In genomic region chr1:34621916-34622315, GRCh38 we compare ENCODE assay signal across 29 cellular contexts.
"Had no signal": no experiment of that assay in that cellular context is flagged by ENCODE, and none has a peak within 500 bp of the region (broad histone marks: within the 10 kb centered on the region; RNA-seq: fewer than 3 reads in every experiment).

No MANE protein-coding gene starts in this region.

- H3K9me3 ChIP-seq: colonic mucosa, esophagus muscularis mucosa, esophagus squamous epithelium, gastrocnemius medialis, gastroesophageal sphincter, heart left ventricle, heart right ventricle had no signal

- H3K4me3 ChIP-seq: colonic mucosa, coronary artery, dorsolateral prefrontal cortex, esophagus muscularis mucosa, esophagus squamous epithelium, gastrocnemius medialis, gastroesophageal sphincter, heart left ventricle, heart right ventricle had no signal

- H3K27me3 ChIP-seq: colonic mucosa, foreskin keratinocyte had no signal

- H3K9me3 Mint-ChIP-seq: dendritic cell treated with granulocyte-macrophage colony-stimulating factor and Interleukin-4, amounts not matched to agents 40 ng/mL and 50 ng/mL, for 4 days; effector memory CD8-positive, alpha-beta T cell; endodermal cell had no signal

- ATAC-seq: effector memory CD8-positive, alpha-beta T cell; esophagus mucosa; foreskin keratinocyte; gastrocnemius medialis; gastroesophageal sphincter; heart left ventricle; heart right ventricle had no signal

- H3K4me1 Mint-ChIP-seq: endodermal cell had no signal

- H3K36me3 ChIP-seq: colonic mucosa, esophagus muscularis mucosa, esophagus squamous epithelium, gastrocnemius medialis, gastroesophageal sphincter, heart left ventricle, heart right ventricle had no signal

- DNase-seq: colonic mucosa; cortex of kidney; dermis blood vessel endothelial cell; dorsolateral prefrontal cortex; effector CD4-positive, alpha-beta T cell; effector CD8-positive, alpha-beta T cell; effector memory CD4-positive, alpha-beta T cell; effector memory CD8-positive, alpha-beta T cell; endodermal cell; erythroblast; esophagus squamous epithelium; foreskin fibroblast; foreskin keratinocyte; foreskin melanocyte; gastrocnemius medialis; glutamatergic neuron; head of caudate nucleus; heart left ventricle; heart right ventricle had no signal

- FAIRE-seq: colon, endometrium, endothelial cell of umbilical vein, frontal cortex had no signal

- H3K4me3 Mint-ChIP-seq: dendritic cell treated with granulocyte-macrophage colony-stimulating factor and Interleukin-4, amounts not matched to agents 40 ng/mL and 50 ng/mL, for 4 days; effector memory CD8-positive, alpha-beta T cell; endodermal cell had no signal

- H3K27ac Mint-ChIP-seq: dendritic cell treated with granulocyte-macrophage colony-stimulating factor and Interleukin-4, amounts not matched to agents 40 ng/mL and 50 ng/mL, for 4 days; effector memory CD8-positive, alpha-beta T cell; endodermal cell had no signal

- H3K27ac ChIP-seq: colonic mucosa, coronary artery, dorsolateral prefrontal cortex, epithelial cell of prostate, esophagus muscularis mucosa, esophagus squamous epithelium, foreskin keratinocyte, gastrocnemius medialis, gastroesophageal sphincter, heart left ventricle, heart right ventricle had no signal

- H3K4me1 ChIP-seq: colonic mucosa, esophagus muscularis mucosa, foreskin keratinocyte, gastrocnemius medialis, gastroesophageal sphincter, heart left ventricle, heart right ventricle had no signal
